Comparison of ENCODE assay signal across 17 cellular contexts in the genomic region with DNA sequence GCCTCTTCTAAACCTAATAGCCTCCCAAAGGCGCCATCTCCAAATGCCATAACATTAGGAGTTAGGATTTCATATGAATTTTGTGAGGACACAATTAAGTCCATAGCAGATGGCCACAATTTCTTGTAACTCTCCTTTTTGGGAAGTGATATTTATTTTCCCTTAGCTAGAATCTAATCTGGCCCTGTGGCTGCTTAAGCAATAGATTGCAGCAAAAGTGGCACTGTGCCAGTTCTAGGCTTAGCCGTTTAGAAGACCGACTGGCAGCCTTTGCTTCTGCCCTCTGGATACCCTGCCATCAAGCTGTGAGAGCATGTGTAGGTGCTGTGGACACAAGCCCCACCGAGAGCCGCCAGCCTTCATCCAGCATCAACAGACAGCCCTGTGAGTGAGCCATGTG. TPM values are rescaled to one million over a fixed set of nuclear protein-coding genes. Genes with fewer than 3 reads are reported as not detected.
DNase-seq lines count a peak whose midpoint lies in the region; ATAC-seq and TF ChIP-seq lines count a peak whose summit lies in the region.
"Had no signal": no experiment of that assay in that cellular context is flagged by ENCODE, and none has a peak within 500 bp of the region (broad histone marks: within the 10 kb centered on the region; RNA-seq: fewer than 3 reads in every experiment).

No MANE protein-coding gene starts in this region.

- TF ChIP-seq CTCF in endothelial cell (IDR thresholded peaks at IDR 0.05; ENCODE audit: unreplicated experiment), result no peak

- H3K27me3 Mint-ChIP-seq in endothelial cell (ENCODE audit: unreplicated experiment), result no peaks in the 10 kb centered on the region
- H3K27me3 Mint-ChIP-seq: stimulated activated memory B cell treated with anti-CD40 and anti-IgM and Interleukin-4, amounts not matched to agents 10 μg/mL and 1 μg/mL and 100 μg/mL, for 72 hours had no signal

- no peaks in the 10 kb centered on the region for H3K4me1 Mint-ChIP-seq in endothelial cell (ENCODE audit: unreplicated experiment)
- H3K4me1 Mint-ChIP-seq: stimulated activated memory B cell treated with anti-CD40 and anti-IgM and Interleukin-4, amounts not matched to agents 10 μg/mL and 1 μg/mL and 100 μg/mL, for 72 hours had no signal

- ATAC-seq in GM21723 (IDR thresholded peaks at IDR 0.05; ENCODE audit: unreplicated experiment) (no peak), GM19395 (IDR thresholded peaks at IDR 0.05; ENCODE audit: unreplicated experiment) (no peak)
- ATAC-seq: stimulated activated memory B cell treated with anti-CD40 and anti-IgM and Interleukin-4, amounts not matched to agents 10 μg/mL and 1 μg/mL and 100 μg/mL, for 72 hours had no signal

- no peak overlapping the region for H3K4me3 Mint-ChIP-seq in endothelial cell (ENCODE audit: unreplicated experiment)
- H3K4me3 Mint-ChIP-seq: activated naive CD4-positive, alpha-beta T cell treated with anti-CD3 and anti-CD28 coated beads for 36 hours; stimulated activated memory B cell treated with anti-CD40 and anti-IgM and Interleukin-4, amounts not matched to agents 10 μg/mL and 1 μg/mL and 100 μg/mL, for 72 hours had no signal

- no peaks in the 10 kb centered on the region for H3K9me3 Mint-ChIP-seq in endothelial cell (ENCODE audit: unreplicated experiment)
- H3K9me3 Mint-ChIP-seq: activated naive CD4-positive, alpha-beta T cell treated with anti-CD3 and anti-CD28 coated beads for 36 hours; stimulated activated memory B cell treated with anti-CD40 and anti-IgM and Interleukin-4, amounts not matched to agents 10 μg/mL and 1 μg/mL and 100 μg/mL, for 72 hours had no signal

- no peaks in the 10 kb centered on the region for H3K36me3 Mint-ChIP-seq in endothelial cell (ENCODE audit: low read depth, unreplicated experiment)
- H3K36me3 Mint-ChIP-seq: stimulated activated memory B cell treated with anti-CD40 and anti-IgM and Interleukin-4, amounts not matched to agents 10 μg/mL and 1 μg/mL and 100 μg/mL, for 72 hours had no signal

- DNase-seq in D341Med (ENCODE audit: low spot score) (peak; percentile 38), NOMO-1 treated with DMSO at 0.1 percent for 48 hours (lab: John Stamatoyannopoulos, UW; ENCODE audit: unreplicated experiment) (peak; percentile 82), fibroblast of peridontal ligament (ENCODE audit: extremely low read depth) (peak; percentile 25), midbrain (lab: John Stamatoyannopoulos, UW) (peak; percentile 8), activated T-cell treated with anti-CD3 and anti-CD28 coated beads for 4 hours (no peak), endothelial cell (ENCODE audit: low spot score) (no peak)
- DNase-seq: activated naive CD4-positive, alpha-beta T cell treated with anti-CD3 and anti-CD28 coated beads for 36 hours; GDM1; KBM-7; SJCRH30; stimulated activated CD4-positive, alpha-beta T cell treated with anti-CD3 and anti-CD28 coated beads, Interleukin-2, amount 100 ng/mL, for 24 hours had no signal

- no peak overlapping the region for H3K27ac Mint-ChIP-seq in endothelial cell (ENCODE audit: unreplicated experiment)
- H3K27ac Mint-ChIP-seq: activated naive CD4-positive, alpha-beta T cell treated with anti-CD3 and anti-CD28 coated beads for 36 hours; stimulated activated memory B cell treated with anti-CD40 and anti-IgM and Interleukin-4, amounts not matched to agents 10 μg/mL and 1 μg/mL and 100 μg/mL, for 72 hours had no signal

RNA-seq across cellular contexts. Expression of gene ADGB, which starts 15.9 kb away (rescaled TPM):
- total RNA-seq in endothelial cell (ENCODE audit: unreplicated experiment), result not detected
- total RNA-seq: activated naive CD4-positive, alpha-beta T cell treated with anti-CD3 and anti-CD28 coated beads for 36 hours; glomerular endothelial cell; lung microvascular endothelial cell; osteocyte had no signal

RNA-seq across cellular contexts. Expression of gene RAB32, which starts 39.2 kb away (rescaled TPM):
- total RNA-seq in endothelial cell (ENCODE audit: unreplicated experiment), result 37.0 TPM

Comparison
In these comparisons a context has a peak if more than half of its experiments do, and no peak if none do; other contexts are left out.
1. DNase-seq: peak in D341Med (single experiment), NOMO-1 treated with DMSO at 0.1 percent for 48 hours (single experiment), fibroblast of peridontal ligament (single experiment) and midbrain (single experiment); none in activated T-cell treated with anti-CD3 and anti-CD28 coated beads for 4 hours (single experiment) and endothelial cell (single experiment).